1 cellular context compared by ENCODE assay signal in the genomic region with DNA sequence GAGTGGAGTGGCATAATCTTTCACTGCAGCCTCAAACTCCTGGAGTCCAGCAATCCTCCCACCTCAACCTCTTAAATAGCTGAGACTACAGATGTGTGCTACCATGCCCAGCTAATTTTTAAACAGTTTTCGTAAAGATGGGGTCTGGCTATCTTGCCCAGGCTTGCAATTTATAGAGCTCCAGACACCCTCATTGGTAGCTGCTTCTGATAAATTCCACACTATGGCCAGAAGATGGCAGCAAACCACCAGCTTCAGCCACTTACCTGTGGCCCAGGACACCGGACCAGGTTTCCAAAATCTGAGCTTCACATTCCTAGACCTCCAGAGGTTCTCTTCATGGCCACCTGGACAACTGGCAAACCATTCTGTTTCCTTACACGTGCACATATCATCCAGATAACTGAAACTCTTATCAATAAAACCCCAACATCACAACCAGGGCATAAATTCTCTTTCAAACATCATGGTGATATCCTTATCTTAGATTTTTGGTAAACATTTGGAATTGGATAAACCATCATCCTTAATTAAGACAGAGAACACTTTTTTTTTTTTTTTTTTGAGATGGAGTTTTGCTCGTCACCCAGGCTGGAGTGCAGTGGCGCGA.
TF ChIP-seq lines count a peak whose summit lies in the region.

No MANE protein-coding gene starts in this region.

TF ChIP-seq in GM12878, 131 proteins besides CTCF, POLR2A, EP300 and RAD21:
- no peak for TF ChIP-seq MYB (IDR thresholded peaks at IDR 0.05; ENCODE audit: borderline replicate concordance, low read depth, low read length)
- TF ChIP-seq BHLHE40 (IDR thresholded peaks at IDR 0.05; ENCODE audit: borderline replicate concordance in 1 of 2, low read depth in 2 of 2, low read length in 1 of 2) = no peak
- TF ChIP-seq ZNF274 (IDR thresholded peaks at IDR 0.05; ENCODE audit: insufficient read depth, insufficient read length) = no peak
- peak; percentile 19; the same call in 1 of the 2 replicates for TF ChIP-seq FOXM1 (IDR thresholded peaks at IDR 0.05; ENCODE audit: low read depth, low read length)
- peak; percentile 25; the same call in 1 of the 2 replicates for TF ChIP-seq ZNF207 (IDR thresholded peaks at IDR 0.05; ENCODE audit: borderline replicate concordance)
- TF ChIP-seq SMARCA5 (IDR thresholded peaks at IDR 0.05) = peak; percentile 96
- TF ChIP-seq RB1 (IDR thresholded peaks at IDR 0.05; ENCODE audit: borderline replicate concordance) = peak; percentile 55; the same call in 1 of the 2 replicates
- TF ChIP-seq IRF4 (IDR thresholded peaks at IDR 0.05; ENCODE audit: low read depth, low read length) = 0 out of 2 replicates have a peak, but pooled peaks have one; percentile 26
- peak; percentile 88 for TF ChIP-seq SMC3 (IDR thresholded peaks at IDR 0.05; ENCODE audit: borderline replicate concordance, low read length)
- TF ChIP-seq, protein P1, sequence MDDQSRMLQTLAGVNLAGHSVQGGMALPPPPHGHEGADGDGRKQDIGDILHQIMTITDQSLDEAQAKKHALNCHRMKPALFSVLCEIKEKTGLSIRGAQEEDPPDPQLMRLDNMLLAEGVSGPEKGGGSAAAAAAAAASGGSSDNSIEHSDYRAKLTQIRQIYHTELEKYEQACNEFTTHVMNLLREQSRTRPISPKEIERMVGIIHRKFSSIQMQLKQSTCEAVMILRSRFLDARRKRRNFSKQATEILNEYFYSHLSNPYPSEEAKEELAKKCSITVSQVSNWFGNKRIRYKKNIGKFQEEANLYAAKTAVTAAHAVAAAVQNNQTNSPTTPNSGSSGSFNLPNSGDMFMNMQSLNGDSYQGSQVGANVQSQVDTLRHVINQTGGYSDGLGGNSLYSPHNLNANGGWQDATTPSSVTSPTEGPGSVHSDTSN (IDR thresholded peaks at IDR 0.05; ENCODE audit: insufficient replicate concordance, low read depth, low read length) = peak; percentile 10
- TF ChIP-seq POU2F2 (IDR thresholded peaks at IDR 0.05; ENCODE audit: borderline replicate concordance, low read depth, low read length) = 0 out of 3 replicates have a peak, but pooled peaks have one; percentile 29
- peak; percentile 70 for TF ChIP-seq YY1 (IDR thresholded peaks at IDR 0.05; ENCODE audit: low read depth, low read length)
